In the genomic region with DNA sequence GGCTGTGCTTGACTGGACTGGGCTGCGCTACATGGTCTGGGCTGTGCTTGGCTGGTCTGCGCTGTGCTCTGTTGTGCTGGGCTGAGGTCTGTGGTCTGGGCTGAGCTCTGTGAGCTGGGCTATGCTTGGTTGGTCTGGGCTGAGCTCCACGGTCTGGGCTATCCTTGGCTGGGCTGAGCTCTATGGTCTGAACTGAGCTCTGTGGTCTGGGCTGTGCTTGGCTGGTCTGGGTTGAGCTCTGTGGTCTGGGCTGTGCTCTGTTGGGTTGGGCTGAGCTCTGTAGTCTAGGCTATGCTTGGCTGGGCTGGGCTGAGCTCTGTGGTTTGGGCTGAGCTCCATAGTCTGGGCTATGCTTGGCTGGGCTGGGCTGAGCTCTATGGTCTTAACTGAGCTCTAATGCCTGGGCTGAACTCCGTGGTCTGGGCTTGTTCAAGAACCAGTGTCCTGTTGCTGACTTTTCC, we compare ENCODE assay signal across 7 cellular contexts.
DNase-seq lines count a peak whose midpoint lies in the region; ATAC-seq, FAIRE-seq and TF ChIP-seq lines count a peak whose summit lies in the region.

No MANE protein-coding gene starts in this region.

- no peak overlapping the region for H2AK5ac ChIP-seq in IMR-90 (ENCODE audit: low read depth, low read length)

- no peak for TF ChIP-seq RAD21 in IMR-90 (IDR thresholded peaks at IDR 0.05; ENCODE audit: low read length)

- POLR2A ChIA-PET in IMR-90 (lab: Charles Lee; ENCODE audit: unreplicated experiment) (no interaction called here), WTC11 (lab: Charles Lee) (no interaction called here)

- H3K4me3 ChIP-seq in IMR-90 (ENCODE audit: insufficient read depth, low read depth, low read length) = no peak overlapping the region

- FAIRE-seq in GM12892 (lab: Jason Lieb, UNC) = peak; percentile 81

- H3K36me3 Mint-ChIP-seq in WTC11 = no peaks in the 10 kb centered on the region
- no peaks in the 10 kb centered on the region for H3K36me3 Mint-ChIP-seq in activated naive CD4-positive, alpha-beta T cell treated with anti-CD3 and anti-CD28 coated beads for 36 hours (ENCODE audit: low read depth)

- peaks cover 10% of the 10 kb centered on the region for H3K9me3 Mint-ChIP-seq in WTC11
- no peaks in the 10 kb centered on the region for H3K9me3 Mint-ChIP-seq in activated naive CD4-positive, alpha-beta T cell treated with anti-CD3 and anti-CD28 coated beads for 36 hours

- H3K4me1 ChIP-seq in IMR-90 (ENCODE audit: control insufficient read depth, insufficient read depth, low read length) = no peaks in the 10 kb centered on the region

- H3K9me1 ChIP-seq in IMR-90 (ENCODE audit: insufficient read depth, low read length) = no peaks in the 10 kb centered on the region

- no peak overlapping the region for H2BK120ac ChIP-seq in IMR-90 (ENCODE audit: low read depth, low read length)

- H3K4me3 Mint-ChIP-seq in WTC11 = no peak overlapping the region
- no peak overlapping the region for H3K4me3 Mint-ChIP-seq in activated naive CD4-positive, alpha-beta T cell treated with anti-CD3 and anti-CD28 coated beads for 36 hours

- no peaks in the 10 kb centered on the region for H3K9me3 ChIP-seq in IMR-90 (ENCODE audit: control insufficient read depth, insufficient read depth, low read length)

- no peak overlapping the region for H3K18ac ChIP-seq in IMR-90 (ENCODE audit: low read depth, low read length)

- H3K14ac ChIP-seq in IMR-90 (replicated peaks; ENCODE audit: low read depth, low read length) = no peak overlapping the region

- peaks cover 17% of the 10 kb centered on the region for H3K27me3 ChIP-seq in IMR-90 (ENCODE audit: control insufficient read depth, insufficient read depth, low read length)

- no peak overlapping the region for H2BK15ac ChIP-seq in IMR-90 (ENCODE audit: low read depth, low read length)

- no peak overlapping the region for H3K4ac ChIP-seq in IMR-90 (ENCODE audit: low read depth, low read length)

- H2BK5ac ChIP-seq in IMR-90 (ENCODE audit: low read depth, low read length, poor library complexity, severe bottlenecking) = no peak overlapping the region

- H3K4me1 Mint-ChIP-seq in WTC11 = no peaks in the 10 kb centered on the region
- no peaks in the 10 kb centered on the region for H3K4me1 Mint-ChIP-seq in activated naive CD4-positive, alpha-beta T cell treated with anti-CD3 and anti-CD28 coated beads for 36 hours (ENCODE audit: low read depth)

- in situ Hi-C loops in IMR-90 (cut with MboI; ENCODE audit: low sequenced_read_pairs) = no loop called here

- H3K79me1 ChIP-seq in IMR-90 (ENCODE audit: low read depth in 1 of 2, low read length in 2 of 2) = no peaks in the 10 kb centered on the region

- H3K27me3 Mint-ChIP-seq in WTC11 (ENCODE audit: low read depth) = no peaks in the 10 kb centered on the region
- no peaks in the 10 kb centered on the region for H3K27me3 Mint-ChIP-seq in activated naive CD4-positive, alpha-beta T cell treated with anti-CD3 and anti-CD28 coated beads for 36 hours (ENCODE audit: low read depth)

- WGBS in IMR-90 (ENCODE audit: extremely low coverage in 2 of 2, insufficient read length in 1 of 2), 2 experiments = 25% methylated on average over 1 of the region's 4 CpGs; no CpG with 5 or more reads in 1 of the 2 experiments

- no peak overlapping the region for H4K5ac ChIP-seq in IMR-90 (ENCODE audit: low read depth, low read length)

- no peak overlapping the region for H3K27ac Mint-ChIP-seq in WTC11
- no peak overlapping the region for H3K27ac Mint-ChIP-seq in activated naive CD4-positive, alpha-beta T cell treated with anti-CD3 and anti-CD28 coated beads for 36 hours

- no peak overlapping the region for H2AFZ ChIP-seq in IMR-90 (replicated peaks; ENCODE audit: low read length, poor library complexity)

- no peak overlapping the region for H4K91ac ChIP-seq in IMR-90 (ENCODE audit: insufficient read depth, low read depth, low read length)

- DNase-seq in GM12892 (ENCODE audit: insufficient read length) (peak; percentile 56), IMR-90 (peak; percentile 48), WTC11 (ENCODE audit: low spot score) (peak; percentile 26), kidney tubule cell (ENCODE audit: low spot score) (peak; percentile 95), D341Med (ENCODE audit: low spot score) (no peak)
- DNase-seq in activated naive CD4-positive, alpha-beta T cell treated with anti-CD3 and anti-CD28 coated beads for 36 hours = no peak

- H4K8ac ChIP-seq in IMR-90 (ENCODE audit: low read depth in 2 of 2, low read length in 2 of 2) = no peak overlapping the region

- no peak overlapping the region for H3K23ac ChIP-seq in IMR-90 (ENCODE audit: low read depth, low read length)

- no TSS peak for BruUV-seq in IMR-90 (replicated peaks; lab: Mats Ljungman, UMichigan)

- TF ChIP-seq POLR2A in GM12892 (IDR thresholded peaks at IDR 0.05; ENCODE audit: low read depth, low read length) = no peak
- no peak for TF ChIP-seq POLR2A in IMR-90 (IDR thresholded peaks at IDR 0.05; ENCODE audit: low read depth, low read length)

- intact Hi-C loops in IMR-90 (cut with micrococcal nuclease) = no loop called here
- intact Hi-C loops in activated naive CD4-positive, alpha-beta T cell treated with anti-CD3 and anti-CD28 coated beads for 36 hours (cut with micrococcal nuclease) = no loop called here

- H3K27ac ChIP-seq in IMR-90 (ENCODE audit: insufficient read depth, low read length) = no peak overlapping the region

- H3K9ac ChIP-seq in IMR-90 (ENCODE audit: low read depth, low read length) = no peak overlapping the region

- no peaks in the 10 kb centered on the region for H3K36me3 ChIP-seq in IMR-90 (ENCODE audit: control insufficient read depth, insufficient read depth, low read length)

- H4K20me1 ChIP-seq in IMR-90 (ENCODE audit: insufficient read depth, low read length) = no peaks in the 10 kb centered on the region

- ATAC-seq in GM21576 (IDR thresholded peaks at IDR 0.05; ENCODE audit: unreplicated experiment) (peak; percentile 84), IMR-90 (ENCODE audit: low read depth) (peak; percentile 86), WTC11 (peak; percentile 92)

- no peak overlapping the region for H2AK9ac ChIP-seq in IMR-90 (replicated peaks; ENCODE audit: low read depth, low read length, poor library complexity)

- H3K4me2 ChIP-seq in IMR-90 (ENCODE audit: low read depth, low read length) = no peak overlapping the region

- CTCF ChIA-PET in IMR-90 (lab: Yijun Ruan, JAX) = no interaction called here
- CTCF ChIA-PET in WTC11 (lab: Charles Lee) = interaction anchor here (1.4 to 1.8 kb wide), 3 partner anchors 92 to 398 kb away, joined by 3 to 6 read pairs (median 3); a partner anchor contains a TSS
- CTCF ChIA-PET in activated naive CD4-positive, alpha-beta T cell treated with anti-CD3 and anti-CD28 coated beads for 36 hours (lab: Charles Lee) = no interaction called here

- no peak overlapping the region for H2BK20ac ChIP-seq in IMR-90 (ENCODE audit: low read depth, low read length)

- TF ChIP-seq CTCF in IMR-90 (conservative IDR thresholded peaks at IDR 0.05; ENCODE audit: low read depth, low read length) (no peak), WTC11 (IDR thresholded peaks at IDR 0.05) (no peak)

- dilution Hi-C loops in IMR-90 (cut with HindIII; ENCODE audit: low sequenced_read_pairs, unreplicated experiment) = no loop called here

- H3K56ac ChIP-seq in IMR-90 (ENCODE audit: extremely low read depth, insufficient read depth, low read length) = no peak overlapping the region

TF ChIP-seq in IMR-90, 13 proteins besides CTCF, POLR2A, EP300 and RAD21:
- TF ChIP-seq, protein P1, sequence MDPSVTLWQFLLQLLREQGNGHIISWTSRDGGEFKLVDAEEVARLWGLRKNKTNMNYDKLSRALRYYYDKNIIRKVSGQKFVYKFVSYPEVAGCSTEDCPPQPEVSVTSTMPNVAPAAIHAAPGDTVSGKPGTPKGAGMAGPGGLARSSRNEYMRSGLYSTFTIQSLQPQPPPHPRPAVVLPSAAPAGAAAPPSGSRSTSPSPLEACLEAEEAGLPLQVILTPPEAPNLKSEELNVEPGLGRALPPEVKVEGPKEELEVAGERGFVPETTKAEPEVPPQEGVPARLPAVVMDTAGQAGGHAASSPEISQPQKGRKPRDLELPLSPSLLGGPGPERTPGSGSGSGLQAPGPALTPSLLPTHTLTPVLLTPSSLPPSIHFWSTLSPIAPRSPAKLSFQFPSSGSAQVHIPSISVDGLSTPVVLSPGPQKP (IDR thresholded peaks at IDR 0.05; ENCODE audit: borderline replicate concordance, low read depth, low read length) = no peak
- no peak for TF ChIP-seq BHLHE40 (IDR thresholded peaks at IDR 0.05; ENCODE audit: low read depth, low read length)

TF ChIP-seq in WTC11, 78 proteins besides CTCF, POLR2A, EP300 and RAD21 (continues in another document):
- TF ChIP-seq, protein P2, sequence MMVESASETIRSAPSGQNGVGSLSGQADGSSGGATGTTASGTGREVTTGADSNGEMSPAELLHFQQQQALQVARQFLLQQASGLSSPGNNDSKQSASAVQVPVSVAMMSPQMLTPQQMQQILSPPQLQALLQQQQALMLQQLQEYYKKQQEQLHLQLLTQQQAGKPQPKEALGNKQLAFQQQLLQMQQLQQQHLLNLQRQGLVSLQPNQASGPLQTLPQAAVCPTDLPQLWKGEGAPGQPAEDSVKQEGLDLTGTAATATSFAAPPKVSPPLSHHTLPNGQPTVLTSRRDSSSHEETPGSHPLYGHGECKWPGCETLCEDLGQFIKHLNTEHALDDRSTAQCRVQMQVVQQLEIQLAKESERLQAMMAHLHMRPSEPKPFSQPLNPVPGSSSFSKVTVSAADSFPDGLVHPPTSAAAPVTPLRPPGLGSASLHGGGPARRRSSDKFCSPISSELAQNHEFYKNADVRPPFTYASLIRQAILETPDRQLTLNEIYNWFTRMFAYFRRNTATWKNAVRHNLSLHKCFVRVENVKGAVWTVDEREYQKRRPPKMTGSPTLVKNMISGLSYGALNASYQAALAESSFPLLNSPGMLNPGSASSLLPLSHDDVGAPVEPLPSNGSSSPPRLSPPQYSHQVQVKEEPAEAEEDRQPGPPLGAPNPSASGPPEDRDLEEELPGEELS (CRISPR knock-in tag; IDR thresholded peaks at IDR 0.05) = no peak
- TF ChIP-seq, protein P3, sequence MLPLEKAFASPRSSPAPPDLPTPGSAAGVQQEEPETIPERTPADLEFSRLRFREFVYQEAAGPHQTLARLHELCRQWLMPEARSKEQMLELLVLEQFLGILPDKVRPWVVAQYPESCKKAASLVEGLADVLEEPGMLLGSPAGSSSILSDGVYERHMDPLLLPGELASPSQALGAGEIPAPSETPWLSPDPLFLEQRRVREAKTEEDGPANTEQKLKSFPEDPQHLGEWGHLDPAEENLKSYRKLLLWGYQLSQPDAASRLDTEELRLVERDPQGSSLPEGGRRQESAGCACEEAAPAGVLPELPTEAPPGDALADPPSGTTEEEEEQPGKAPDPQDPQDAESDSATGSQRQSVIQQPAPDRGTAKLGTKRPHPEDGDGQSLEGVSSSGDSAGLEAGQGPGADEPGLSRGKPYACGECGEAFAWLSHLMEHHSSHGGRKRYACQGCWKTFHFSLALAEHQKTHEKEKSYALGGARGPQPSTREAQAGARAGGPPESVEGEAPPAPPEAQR (CRISPR knock-in tag; IDR thresholded peaks at IDR 0.05) = no peak
- TF ChIP-seq, protein P4, sequence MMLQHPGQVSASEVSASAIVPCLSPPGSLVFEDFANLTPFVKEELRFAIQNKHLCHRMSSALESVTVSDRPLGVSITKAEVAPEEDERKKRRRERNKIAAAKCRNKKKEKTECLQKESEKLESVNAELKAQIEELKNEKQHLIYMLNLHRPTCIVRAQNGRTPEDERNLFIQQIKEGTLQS (CRISPR knock-in tag; conservative IDR thresholded peaks at IDR 0.05) = no peak
- no peak for TF ChIP-seq FOXJ3 (CRISPR knock-in tag; IDR thresholded peaks at IDR 0.05; ENCODE audit: borderline replicate concordance)

Comparison
In these comparisons a context has a peak if more than half of its experiments do, and no peak if none do; other contexts are left out.
1. DNase-seq: peak in GM12892 (single experiment), IMR-90 (single experiment), WTC11 (single experiment) and kidney tubule cell (single experiment); none in D341Med (single experiment) and activated naive CD4-positive, alpha-beta T cell treated with anti-CD3 and anti-CD28 coated beads for 36 hours (single experiment).
2. Peak in every context shown above with its lines, with median percentiles within 50 percentile points of each other: ATAC-seq.